19 cellular contexts compared by ENCODE assay signal in the genomic region with DNA sequence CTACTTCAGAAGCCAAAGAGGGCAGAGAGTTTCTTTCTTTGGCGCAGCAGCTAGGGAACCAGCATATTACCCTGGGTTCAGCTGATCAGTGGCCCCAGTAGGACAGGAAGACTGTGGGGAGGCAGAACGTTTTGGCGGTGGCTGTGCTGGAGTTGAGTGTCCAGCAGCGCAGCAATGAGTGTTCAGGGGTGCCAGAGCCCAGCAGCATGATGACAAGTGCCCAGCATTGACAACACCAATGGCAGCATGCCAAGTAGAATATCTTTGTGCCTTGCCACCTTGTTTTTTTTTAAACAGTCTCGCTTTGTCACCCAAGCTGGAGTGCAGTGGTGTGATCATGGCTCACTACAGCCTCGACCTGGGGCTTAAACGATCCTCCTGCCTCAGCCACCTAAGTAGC.
A peak's percentile ranks its signal among the peaks of the same experiment; 100 is the strongest.
DNase-seq lines count a peak whose midpoint lies in the region; TF ChIP-seq lines count a peak whose summit lies in the region.
"Had no signal": no experiment of that assay in that cellular context is flagged by ENCODE, and none has a peak within 500 bp of the region (broad histone marks: within the 10 kb centered on the region; RNA-seq: fewer than 3 reads in every experiment).

No MANE protein-coding gene starts in this region.

- DNase-seq in DMS153 (lab: John Stamatoyannopoulos, UW) (peak; percentile 5), DMS153 treated with DMSO at 0.1 percent for 48 hours (lab: John Stamatoyannopoulos, UW; ENCODE audit: unreplicated experiment) (no peak), NCI-H69 (lab: John Stamatoyannopoulos, UW) (peak; percentile 9), mesenteric fat pad (ENCODE audit: low spot score) (no peak)
- no peak for DNase-seq in stimulated activated naive CD4-positive, alpha-beta T cell treated with Interleukin-2 at 50 U/mL for 16 hours (lab: John Stamatoyannopoulos, UW)
- DNase-seq in activated effector memory CD4-positive, alpha-beta T cell treated with Interleukin-2 at 50 U/mL for 16 hours: no peak
- DNase-seq: AML-193, GDM1, Kasumi-1, NCI-H1092 treated with DMSO at 0.1 percent for 48 hours, NCI-H1694, NCI-H2081 treated with DMSO at 0.1 percent for 48 hours, NCI-H2227 treated with DMSO at 0.1 percent for 48 hours, NCI-H524 treated with DMSO at 0.1 percent for 48 hours, Peyer's patch had no signal

- H3K4me3 ChIP-seq in mucosa of rectum (ENCODE audit: low read length in 2 of 2): no peak overlapping the region
- H3K4me3 ChIP-seq: Peyer's patch, SK-N-MC had no signal

- H3K9ac ChIP-seq in mucosa of rectum (ENCODE audit: low read depth in 1 of 2, low read length in 2 of 2): no peak overlapping the region

- H3K36me3 ChIP-seq in mucosa of rectum (ENCODE audit: control insufficient read depth in 2 of 2, insufficient read depth in 2 of 2, low read length in 2 of 2): no peaks in the 10 kb centered on the region
- H3K36me3 ChIP-seq: Peyer's patch had no signal

- H3K9me3 ChIP-seq in mucosa of rectum (ENCODE audit: control insufficient read depth in 2 of 2, low read length in 2 of 2): no peaks in the 10 kb centered on the region
- H3K9me3 ChIP-seq: Peyer's patch had no signal

- peaks cover 0 to 11% of the 10 kb centered on the region in 2 donors for H3K4me1 ChIP-seq in mucosa of rectum (ENCODE audit: control insufficient read depth in 2 of 2, insufficient read depth in 2 of 2, low read length in 2 of 2)

- TF ChIP-seq CTCF in C4-2B (conservative IDR thresholded peaks at IDR 0.05): no peak

- no peaks in the 10 kb centered on the region for H3K27me3 ChIP-seq in mucosa of rectum (ENCODE audit: control insufficient read depth in 2 of 2, insufficient read depth in 2 of 2, low read length in 2 of 2)
- H3K27me3 ChIP-seq: Peyer's patch had no signal

- H3K27ac ChIP-seq in C4-2B (peak overlapping the region; percentile 35), mucosa of rectum (ENCODE audit: low read depth in 2 of 2, low read length in 2 of 2) (peak overlapping the region; percentile 19 to 41)
- H3K27ac ChIP-seq: 22Rv1, SK-N-MC had no signal

Comparison
In these comparisons a context has a peak if more than half of its experiments do, and no peak if none do; other contexts are left out.
1. DNase-seq: peak in DMS153 (single experiment) and NCI-H69 (single experiment); none in DMS153 treated with DMSO at 0.1 percent for 48 hours (single experiment), mesenteric fat pad (single experiment), stimulated activated naive CD4-positive, alpha-beta T cell treated with Interleukin-2 at 50 U/mL for 16 hours (single experiment) and activated effector memory CD4-positive, alpha-beta T cell treated with Interleukin-2 at 50 U/mL for 16 hours (single experiment).